In the genomic region with DNA sequence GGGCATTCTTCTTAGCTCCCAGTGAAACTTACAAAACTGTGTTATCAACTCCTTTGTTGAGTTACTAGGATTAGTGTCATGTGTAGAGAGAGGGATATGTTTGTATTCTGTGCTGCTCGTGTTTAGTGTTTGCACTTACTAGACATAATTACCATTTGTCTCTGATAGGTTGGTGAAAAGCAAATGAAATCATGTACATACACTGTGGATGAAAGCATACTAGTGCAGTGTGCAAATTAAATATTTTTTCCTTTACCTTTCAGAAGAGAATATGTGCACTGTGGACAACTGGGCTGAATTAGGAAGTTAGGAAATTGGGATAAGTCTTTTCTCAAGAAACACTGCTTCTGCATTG, we compare ENCODE assay signal across 11 cellular contexts. TPM values are rescaled to one million over a fixed set of nuclear protein-coding genes. Genes with fewer than 3 reads are reported as not detected.
DNase-seq lines count a peak whose midpoint lies in the region; ATAC-seq, FAIRE-seq and TF ChIP-seq lines count a peak whose summit lies in the region.
"Had no signal": no experiment of that assay in that cellular context is flagged by ENCODE, and none has a peak within 500 bp of the region (broad histone marks: within the 10 kb centered on the region; RNA-seq: fewer than 3 reads in every experiment).

No MANE protein-coding gene starts in this region.

- H3K27ac ChIP-seq in 22Rv1, result peak overlapping the region; percentile 71
- no peak overlapping the region for H3K27ac ChIP-seq in GM23338 (ENCODE audit: low read depth)
- H3K27ac ChIP-seq in RWPE1, result no peak overlapping the region

- ATAC-seq in GM23338, result no peak
- no peak for ATAC-seq in activated T-helper 17 cell treated with anti-CD3 and anti-CD28 coated beads, Interleukin-2, amount 50 U/mL, for 72 hours (replicated peaks)
- no peak for ATAC-seq in memory B cell (ENCODE audit: low read depth)
- no peak for ATAC-seq in HG02759 (IDR thresholded peaks at IDR 0.05; ENCODE audit: unreplicated experiment)

- H2AFZ ChIP-seq in GM23338, result no peak overlapping the region

- no peaks in the 10 kb centered on the region for H3K4me1 ChIP-seq in GM23338 (ENCODE audit: insufficient read depth)

- no peaks in the 10 kb centered on the region; the same call in 1 of the 2 replicates for H3F3A ChIP-seq in GM23338 (replicated peaks; ENCODE audit: low read depth)

- intact Hi-C loops in posterior vena cava (cut with DNase I), result no loop called here

- peak overlapping the region; percentile 100 for H3K4me3 Mint-ChIP-seq in GM23338
- peak overlapping the region; percentile 86 for H3K4me3 Mint-ChIP-seq in activated T-helper 17 cell treated with anti-CD3 and anti-CD28 coated beads, Interleukin-2, amount 50 U/mL, for 72 hours
- peak overlapping the region; percentile 94 for H3K4me3 Mint-ChIP-seq in memory B cell

- peak overlapping the region; percentile 79 for H3K4me2 ChIP-seq in GM23338

- H3K4me3 ChIP-seq in GM23338, result peak overlapping the region; percentile 95

- TF ChIP-seq CTCF in 22Rv1 (IDR thresholded peaks at IDR 0.05) (no peak), GM23338 (conservative IDR thresholded peaks at IDR 0.05; ENCODE audit: low read depth in 2 of 2) (no peak), RWPE1 (conservative IDR thresholded peaks at IDR 0.05; ENCODE audit: low read depth) (no peak)

- H3K27me3 ChIP-seq in GM23338 (ENCODE audit: insufficient read depth), result no peaks in the 10 kb centered on the region
- H3K27me3 ChIP-seq: neutrophil had no signal

- no peaks in the 10 kb centered on the region for H3K9me2 ChIP-seq in GM23338 (ENCODE audit: insufficient read depth)

- peaks cover 4% of the 10 kb centered on the region; the same call in 1 of the 2 replicates for H4K20me1 ChIP-seq in GM23338 (replicated peaks; ENCODE audit: insufficient read depth)

- H3K27me3 Mint-ChIP-seq in GM23338 (ENCODE audit: insufficient read depth, low read depth, poor library complexity) (no peaks in the 10 kb centered on the region), memory B cell (no peaks in the 10 kb centered on the region)
- no peaks in the 10 kb centered on the region for H3K27me3 Mint-ChIP-seq in activated T-helper 17 cell treated with anti-CD3 and anti-CD28 coated beads, Interleukin-2, amount 50 U/mL, for 72 hours

- no peaks in the 10 kb centered on the region for H3K9me3 Mint-ChIP-seq in GM23338
- no peaks in the 10 kb centered on the region for H3K9me3 Mint-ChIP-seq in activated T-helper 17 cell treated with anti-CD3 and anti-CD28 coated beads, Interleukin-2, amount 50 U/mL, for 72 hours
- H3K9me3 Mint-ChIP-seq in memory B cell, result no peaks in the 10 kb centered on the region

- H3K27ac Mint-ChIP-seq in GM23338 (no peak overlapping the region), memory B cell (peak overlapping the region; percentile 81)
- peak overlapping the region; percentile 76 for H3K27ac Mint-ChIP-seq in activated T-helper 17 cell treated with anti-CD3 and anti-CD28 coated beads, Interleukin-2, amount 50 U/mL, for 72 hours

- CTCF ChIA-PET in RWPE1 (lab: Yijun Ruan, JAX), result no interaction called here

- H3K36me3 ChIP-seq in GM23338 (ENCODE audit: insufficient read depth), result 0 out of 2 replicates have a peak, but pooled peaks cover 2% of the 10 kb centered on the region
- H3K36me3 ChIP-seq: neutrophil had no signal

- DNase-seq in GM23338 (ENCODE audit: low spot score) (no peak), memory B cell (ENCODE audit: low spot score in 2 of 2) (no peak), urothelium cell line (ENCODE audit: low spot score) (no peak), posterior vena cava (ENCODE audit: low spot score) (no peak), RWPE1 (ENCODE audit: low spot score) (no peak)
- DNase-seq: NCI-H446 had no signal

- POLR2A ChIA-PET in RWPE1 (lab: Yijun Ruan, JAX; ENCODE audit: low non-redundant PET), result no interaction called here

- FAIRE-seq in urothelium cell line (lab: Jason Lieb, UNC), result no peak
- FAIRE-seq: G401.6 had no signal

- peaks cover 26% of the 10 kb centered on the region for H3K79me2 ChIP-seq in GM23338 (replicated peaks; ENCODE audit: insufficient read depth)

- H3K4me1 Mint-ChIP-seq in GM23338 (peaks cover 18% of the 10 kb centered on the region), memory B cell (peaks cover 26% of the 10 kb centered on the region)
- peaks cover 23% of the 10 kb centered on the region for H3K4me1 Mint-ChIP-seq in activated T-helper 17 cell treated with anti-CD3 and anti-CD28 coated beads, Interleukin-2, amount 50 U/mL, for 72 hours

- H3K36me3 Mint-ChIP-seq in GM23338 (ENCODE audit: low read depth) (peaks cover 6% of the 10 kb centered on the region), memory B cell (no peaks in the 10 kb centered on the region)
- H3K36me3 Mint-ChIP-seq in activated T-helper 17 cell treated with anti-CD3 and anti-CD28 coated beads, Interleukin-2, amount 50 U/mL, for 72 hours (ENCODE audit: low read depth), result peaks cover 8% of the 10 kb centered on the region

TF ChIP-seq in GM23338, 12 proteins besides CTCF, POLR2A, EP300 and RAD21 (continues in another document):
- TF ChIP-seq ZNF331 (CRISPR knock-in tag; IDR thresholded peaks at IDR 0.05; ENCODE audit: low read depth), result no peak
- no peak for TF ChIP-seq JUNB (IDR thresholded peaks at IDR 0.05; ENCODE audit: unreplicated experiment)
- TF ChIP-seq, protein P1, sequence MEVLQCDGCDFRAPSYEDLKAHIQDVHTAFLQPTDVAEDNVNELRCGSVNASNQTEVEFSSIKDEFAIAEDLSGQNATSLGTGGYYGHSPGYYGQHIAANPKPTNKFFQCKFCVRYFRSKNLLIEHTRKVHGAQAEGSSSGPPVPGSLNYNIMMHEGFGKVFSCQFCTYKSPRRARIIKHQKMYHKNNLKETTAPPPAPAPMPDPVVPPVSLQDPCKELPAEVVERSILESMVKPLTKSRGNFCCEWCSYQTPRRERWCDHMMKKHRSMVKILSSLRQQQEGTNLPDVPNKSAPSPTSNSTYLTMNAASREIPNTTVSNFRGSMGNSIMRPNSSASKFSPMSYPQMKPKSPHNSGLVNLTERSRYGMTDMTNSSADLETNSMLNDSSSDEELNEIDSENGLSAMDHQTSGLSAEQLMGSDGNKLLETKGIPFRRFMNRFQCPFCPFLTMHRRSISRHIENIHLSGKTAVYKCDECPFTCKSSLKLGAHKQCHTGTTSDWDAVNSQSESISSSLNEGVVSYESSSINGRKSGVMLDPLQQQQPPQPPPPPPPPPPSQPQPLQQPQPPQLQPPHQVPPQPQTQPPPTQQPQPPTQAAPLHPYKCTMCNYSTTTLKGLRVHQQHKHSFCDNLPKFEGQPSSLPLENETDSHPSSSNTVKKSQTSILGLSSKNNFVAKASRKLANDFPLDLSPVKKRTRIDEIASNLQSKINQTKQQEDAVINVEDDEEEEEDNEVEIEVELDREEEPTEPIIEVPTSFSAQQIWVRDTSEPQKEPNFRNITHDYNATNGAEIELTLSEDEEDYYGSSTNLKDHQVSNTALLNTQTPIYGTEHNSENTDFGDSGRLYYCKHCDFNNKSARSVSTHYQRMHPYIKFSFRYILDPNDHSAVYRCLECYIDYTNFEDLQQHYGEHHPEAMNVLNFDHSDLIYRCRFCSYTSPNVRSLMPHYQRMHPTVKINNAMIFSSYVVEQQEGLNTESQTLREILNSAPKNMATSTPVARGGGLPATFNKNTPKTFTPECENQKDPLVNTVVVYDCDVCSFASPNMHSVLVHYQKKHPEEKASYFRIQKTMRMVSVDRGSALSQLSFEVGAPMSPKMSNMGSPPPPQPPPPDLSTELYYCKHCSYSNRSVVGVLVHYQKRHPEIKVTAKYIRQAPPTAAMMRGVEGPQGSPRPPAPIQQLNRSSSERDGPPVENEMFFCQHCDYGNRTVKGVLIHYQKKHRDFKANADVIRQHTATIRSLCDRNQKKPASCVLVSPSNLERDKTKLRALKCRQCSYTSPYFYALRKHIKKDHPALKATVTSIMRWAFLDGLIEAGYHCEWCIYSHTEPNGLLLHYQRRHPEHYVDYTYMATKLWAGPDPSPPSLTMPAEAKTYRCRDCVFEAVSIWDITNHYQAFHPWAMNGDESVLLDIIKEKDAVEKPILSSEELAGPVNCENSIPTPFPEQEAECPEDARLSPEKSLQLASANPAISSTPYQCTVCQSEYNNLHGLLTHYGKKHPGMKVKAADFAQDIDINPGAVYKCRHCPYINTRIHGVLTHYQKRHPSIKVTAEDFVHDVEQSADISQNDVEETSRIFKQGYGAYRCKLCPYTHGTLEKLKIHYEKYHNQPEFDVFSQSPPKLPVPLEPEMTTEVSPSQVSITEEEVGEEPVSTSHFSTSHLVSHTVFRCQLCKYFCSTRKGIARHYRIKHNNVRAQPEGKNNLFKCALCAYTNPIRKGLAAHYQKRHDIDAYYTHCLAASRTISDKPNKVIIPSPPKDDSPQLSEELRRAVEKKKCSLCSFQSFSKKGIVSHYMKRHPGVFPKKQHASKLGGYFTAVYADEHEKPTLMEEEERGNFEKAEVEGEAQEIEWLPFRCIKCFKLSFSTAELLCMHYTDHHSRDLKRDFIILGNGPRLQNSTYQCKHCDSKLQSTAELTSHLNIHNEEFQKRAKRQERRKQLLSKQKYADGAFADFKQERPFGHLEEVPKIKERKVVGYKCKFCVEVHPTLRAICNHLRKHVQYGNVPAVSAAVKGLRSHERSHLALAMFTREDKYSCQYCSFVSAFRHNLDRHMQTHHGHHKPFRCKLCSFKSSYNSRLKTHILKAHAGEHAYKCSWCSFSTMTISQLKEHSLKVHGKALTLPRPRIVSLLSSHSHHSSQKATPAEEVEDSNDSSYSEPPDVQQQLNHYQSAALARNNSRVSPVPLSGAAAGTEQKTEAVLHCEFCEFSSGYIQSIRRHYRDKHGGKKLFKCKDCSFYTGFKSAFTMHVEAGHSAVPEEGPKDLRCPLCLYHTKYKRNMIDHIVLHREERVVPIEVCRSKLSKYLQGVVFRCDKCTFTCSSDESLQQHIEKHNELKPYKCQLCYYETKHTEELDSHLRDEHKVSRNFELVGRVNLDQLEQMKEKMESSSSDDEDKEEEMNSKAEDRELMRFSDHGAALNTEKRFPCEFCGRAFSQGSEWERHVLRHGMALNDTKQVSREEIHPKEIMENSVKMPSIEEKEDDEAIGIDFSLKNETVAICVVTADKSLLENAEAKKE (CRISPR knock-in tag; IDR thresholded peaks at IDR 0.05), result no peak

RNA-seq across cellular contexts. Expression of gene KIAA1328, which starts 1.2 kb away (rescaled TPM):
- total RNA-seq in GM23338 (2014; rRNA removed; shearing (Covaris generic)), result 8.4 and 8.6 TPM in 2 replicates
- 3.1 and 5.2 TPM in 2 replicates for polyA plus RNA-seq in GM23338 (2016; fragmentation: Nextera tagmentation; extraction: Ambion mirVana)
- total RNA-seq in activated T-helper 17 cell treated with anti-CD3 and anti-CD28 coated beads, Interleukin-2, amount 50 U/mL, for 72 hours, result 10 to 100 TPM in 1 of 2 donors, 1 to 10 TPM in 1; 8.9 to 12.5 TPM
- total RNA-seq in posterior vena cava, result 10 to 100 TPM; 11.7 to 13.2 TPM

RNA-seq across cellular contexts. Expression of gene TPGS2, which starts 1.3 kb away (rescaled TPM):
- total RNA-seq in GM23338 (2014; rRNA removed; shearing (Covaris generic)), result 167 and 173 TPM in 2 replicates
- polyA plus RNA-seq in GM23338 (2016; fragmentation: Nextera tagmentation; extraction: Ambion mirVana), result 124 and 136 TPM in 2 replicates
- total RNA-seq in activated T-helper 17 cell treated with anti-CD3 and anti-CD28 coated beads, Interleukin-2, amount 50 U/mL, for 72 hours, result 100 to 1,000 TPM in 1 of 2 donors, 10 to 100 TPM in 1; 53.9 to 100 TPM
- 10 to 100 TPM; 57.7 to 67.8 TPM for total RNA-seq in posterior vena cava
